Comparison of ENCODE assay signal across 11 cellular contexts in genomic region chr12:46460682-46461215, GRCh38.
DNase-seq lines count a peak whose midpoint lies in the region; ATAC-seq and TF ChIP-seq lines count a peak whose summit lies in the region.
"Had no signal": no experiment of that assay in that cellular context is flagged by ENCODE, and none has a peak within 500 bp of the region (broad histone marks: within the 10 kb centered on the region; RNA-seq: fewer than 3 reads in every experiment).

No MANE protein-coding gene starts in this region.

- POLR2A ChIA-PET in activated CD4-positive, alpha-beta T cell treated with anti-CD3 and anti-CD28 coated beads, Interleukin-2, amount 10 ng/mL, durations not matched to agents 7 days and 5 days (lab: Charles Lee): interaction anchor here (0.7 to 1.3 kb wide), 2 partner anchors 63 to 734 kb away, joined by 4 to 6 read pairs; no protein-coding TSS in a partner anchor

- no peak overlapping the region for H3K4me3 ChIP-seq in ascending aorta
- H3K4me3 ChIP-seq: sigmoid colon, transverse colon had no signal

- H3K27ac Mint-ChIP-seq in activated CD4-positive, alpha-beta T cell treated with anti-CD3 and anti-CD28 coated beads, Interleukin-2, amount 10 ng/mL, durations not matched to agents 7 days and 5 days: peak overlapping the region; percentile 93
- H3K27ac Mint-ChIP-seq in IgD-negative memory B cell: peak overlapping the region; percentile 0 to 82 (median 52)
- H3K27ac Mint-ChIP-seq in stimulated activated naive B cell treated with anti-CD40 and anti-IgM and Interleukin-4, amounts not matched to agents 10 μg/mL and 1 μg/mL and 100 μg/mL, for 72 hours: peak overlapping the region; percentile 90

- no peaks in the 10 kb centered on the region for H3K9me3 ChIP-seq in ascending aorta
- H3K9me3 ChIP-seq: transverse colon had no signal

- H3K36me3 Mint-ChIP-seq in activated CD4-positive, alpha-beta T cell treated with anti-CD3 and anti-CD28 coated beads, Interleukin-2, amount 10 ng/mL, durations not matched to agents 7 days and 5 days (ENCODE audit: low read depth): peaks cover 13% of the 10 kb centered on the region
- peaks cover 3% of the 10 kb centered on the region for H3K36me3 Mint-ChIP-seq in IgD-negative memory B cell
- H3K36me3 Mint-ChIP-seq in stimulated activated naive B cell treated with anti-CD40 and anti-IgM and Interleukin-4, amounts not matched to agents 10 μg/mL and 1 μg/mL and 100 μg/mL, for 72 hours: no peaks in the 10 kb centered on the region

- peaks cover 55% of the 10 kb centered on the region for H3K4me1 Mint-ChIP-seq in activated CD4-positive, alpha-beta T cell treated with anti-CD3 and anti-CD28 coated beads, Interleukin-2, amount 10 ng/mL, durations not matched to agents 7 days and 5 days
- peaks cover 32 to 43% (median 41%) of the 10 kb centered on the region in 3 donors for H3K4me1 Mint-ChIP-seq in IgD-negative memory B cell
- H3K4me1 Mint-ChIP-seq in stimulated activated naive B cell treated with anti-CD40 and anti-IgM and Interleukin-4, amounts not matched to agents 10 μg/mL and 1 μg/mL and 100 μg/mL, for 72 hours: peaks cover 33 to 62% of the 10 kb centered on the region in 2 donors

- CTCF ChIA-PET in activated CD4-positive, alpha-beta T cell treated with anti-CD3 and anti-CD28 coated beads, Interleukin-2, amount 10 ng/mL, durations not matched to agents 7 days and 5 days (lab: Charles Lee): interaction anchor here (0.6 to 1.3 kb wide), 2 partner anchors 63 to 953 kb away, joined by 3 to 4 read pairs; no protein-coding TSS in a partner anchor

- DNase-seq in activated CD4-positive, alpha-beta T cell treated with anti-CD3 and anti-CD28 coated beads, Interleukin-2, amount 10 ng/mL, durations not matched to agents 7 days and 5 days: no peak
- DNase-seq in activated CD4-positive, alpha-beta T cell treated with anti-CD3 and anti-CD28 coated beads for 4 hours: no peak
- no peak for DNase-seq in ascending aorta (ENCODE audit: low spot score in 2 of 2)
- DNase-seq in stimulated activated naive B cell treated with anti-CD40 and anti-IgM and Interleukin-4, amounts not matched to agents 10 μg/mL and 1 μg/mL and 100 μg/mL, for 72 hours: no peak
- DNase-seq in SW 1271 (lab: John Stamatoyannopoulos, UW): no peak
- DNase-seq in posterior vena cava (ENCODE audit: low spot score): no peak
- DNase-seq: NCI-H2227 treated with DMSO at 0.1 percent for 48 hours, sigmoid colon had no signal

- H3K4me1 ChIP-seq in ascending aorta: peaks cover 0 to 40% of the 10 kb centered on the region in 2 donors

- no peak overlapping the region for H3K4me3 Mint-ChIP-seq in activated CD4-positive, alpha-beta T cell treated with anti-CD3 and anti-CD28 coated beads, Interleukin-2, amount 10 ng/mL, durations not matched to agents 7 days and 5 days
- H3K4me3 Mint-ChIP-seq in IgD-negative memory B cell: peak overlapping the region in 2 of 4 donors; percentile 13 to 93
- peak overlapping the region; percentile 2 to 41 for H3K4me3 Mint-ChIP-seq in stimulated activated naive B cell treated with anti-CD40 and anti-IgM and Interleukin-4, amounts not matched to agents 10 μg/mL and 1 μg/mL and 100 μg/mL, for 72 hours

- intact Hi-C loops in ascending aorta (cut with DNase I): loop anchor here (5.0 kb wide), 2 partner anchors 58 to 78 kb away; no protein-coding TSS in a partner anchor
- intact Hi-C loops in posterior vena cava (cut with DNase I): no loop called here

- no peak for TF ChIP-seq CTCF in ascending aorta (IDR thresholded peaks at IDR 0.05)

- peaks cover 9% of the 10 kb centered on the region for H3K9me3 Mint-ChIP-seq in activated CD4-positive, alpha-beta T cell treated with anti-CD3 and anti-CD28 coated beads, Interleukin-2, amount 10 ng/mL, durations not matched to agents 7 days and 5 days
- no peaks in the 10 kb centered on the region for H3K9me3 Mint-ChIP-seq in IgD-negative memory B cell
- no peaks in the 10 kb centered on the region for H3K9me3 Mint-ChIP-seq in stimulated activated naive B cell treated with anti-CD40 and anti-IgM and Interleukin-4, amounts not matched to agents 10 μg/mL and 1 μg/mL and 100 μg/mL, for 72 hours

- peak overlapping the region; percentile 76 to 81 for H3K27ac ChIP-seq in ascending aorta

- peak; percentile 11 to 15 for ATAC-seq in stimulated activated naive B cell treated with anti-CD40 and anti-IgM and Interleukin-4, amounts not matched to agents 10 μg/mL and 1 μg/mL and 100 μg/mL, for 72 hours (replicated peaks)
- ATAC-seq in SK-N-SH treated with all-trans-retinoic acid at 6 μM for 48 hours: no peak

- H3K27me3 ChIP-seq in ascending aorta: no peaks in the 10 kb centered on the region
- H3K27me3 ChIP-seq: sigmoid colon, transverse colon had no signal

- H3K27me3 Mint-ChIP-seq in activated CD4-positive, alpha-beta T cell treated with anti-CD3 and anti-CD28 coated beads, Interleukin-2, amount 10 ng/mL, durations not matched to agents 7 days and 5 days: no peaks in the 10 kb centered on the region
- no peaks in the 10 kb centered on the region for H3K27me3 Mint-ChIP-seq in IgD-negative memory B cell
- H3K27me3 Mint-ChIP-seq in stimulated activated naive B cell treated with anti-CD40 and anti-IgM and Interleukin-4, amounts not matched to agents 10 μg/mL and 1 μg/mL and 100 μg/mL, for 72 hours: no peaks in the 10 kb centered on the region

- H3K36me3 ChIP-seq in ascending aorta: no peaks in the 10 kb centered on the region
- H3K36me3 ChIP-seq: sigmoid colon, transverse colon had no signal

TF ChIP-seq in SK-N-SH treated with all-trans-retinoic acid at 6 μM for 48 hours, 23 proteins besides CTCF, POLR2A, EP300 and RAD21:
- TF ChIP-seq TCF4 (CRISPR knock-in tag; IDR thresholded peaks at IDR 0.05; ENCODE audit: borderline replicate concordance): no peak
- TF ChIP-seq ARNTL (CRISPR knock-in tag; IDR thresholded peaks at IDR 0.05; ENCODE audit: borderline replicate concordance, low read depth): no peak
- TF ChIP-seq, protein P1, sequence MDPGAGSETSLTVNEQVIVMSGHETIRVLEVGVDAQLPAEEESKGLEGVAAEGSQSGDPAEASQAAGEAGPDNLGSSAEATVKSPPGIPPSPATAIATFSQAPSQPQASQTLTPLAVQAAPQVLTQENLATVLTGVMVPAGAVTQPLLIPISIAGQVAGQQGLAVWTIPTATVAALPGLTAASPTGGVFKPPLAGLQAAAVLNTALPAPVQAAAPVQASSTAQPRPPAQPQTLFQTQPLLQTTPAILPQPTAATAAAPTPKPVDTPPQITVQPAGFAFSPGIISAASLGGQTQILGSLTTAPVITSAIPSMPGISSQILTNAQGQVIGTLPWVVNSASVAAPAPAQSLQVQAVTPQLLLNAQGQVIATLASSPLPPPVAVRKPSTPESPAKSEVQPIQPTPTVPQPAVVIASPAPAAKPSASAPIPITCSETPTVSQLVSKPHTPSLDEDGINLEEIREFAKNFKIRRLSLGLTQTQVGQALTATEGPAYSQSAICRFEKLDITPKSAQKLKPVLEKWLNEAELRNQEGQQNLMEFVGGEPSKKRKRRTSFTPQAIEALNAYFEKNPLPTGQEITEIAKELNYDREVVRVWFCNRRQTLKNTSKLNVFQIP (CRISPR knock-in tag; IDR thresholded peaks at IDR 0.05; ENCODE audit: borderline replicate concordance, low read depth): no peak
- TF ChIP-seq ESRRG (CRISPR knock-in tag; IDR thresholded peaks at IDR 0.05): no peak
- TF ChIP-seq TOX (CRISPR knock-in tag; IDR thresholded peaks at IDR 0.05; ENCODE audit: borderline replicate concordance): no peak
- TF ChIP-seq ZFP30 (CRISPR knock-in tag; IDR thresholded peaks at IDR 0.05): no peak
- TF ChIP-seq ZNF70 (CRISPR knock-in tag; IDR thresholded peaks at IDR 0.05): no peak
- TF ChIP-seq RARB (CRISPR knock-in tag; IDR thresholded peaks at IDR 0.05): no peak
- TF ChIP-seq GLIS3 (CRISPR knock-in tag; IDR thresholded peaks at IDR 0.05): no peak
- TF ChIP-seq ZNF565 (CRISPR knock-in tag; conservative IDR thresholded peaks at IDR 0.05; ENCODE audit: low read depth): no peak
